1 cellular context compared by ENCODE assay signal in genomic region chr9:7799234-7799933, GRCh38.
TF ChIP-seq lines count a peak whose summit lies in the region.

Gene DMAC1 (minus strand): TSS chr9:7799778. CDS start chr9:7799734, 44 bp downstream.

TF ChIP-seq in GM12878, 131 proteins besides CTCF, POLR2A, EP300 and RAD21 (continued from another document):
- 0 out of 2 replicates have a peak, but pooled peaks have one; percentile 60 for TF ChIP-seq YY1 (IDR thresholded peaks at IDR 0.05; ENCODE audit: low read depth, low read length)
- TF ChIP-seq NKRF (conservative IDR thresholded peaks at IDR 0.05): peak; percentile 70
- TF ChIP-seq ZNF384 (IDR thresholded peaks at IDR 0.05; ENCODE audit: borderline replicate concordance, low read depth, low read length): peak; percentile 49; the same call in 1 of the 2 replicates
- 0 out of 2 replicates have a peak, but pooled peaks have one; percentile 62 for TF ChIP-seq NBN (IDR thresholded peaks at IDR 0.05)
- peak; percentile 81 for TF ChIP-seq POLR2AphosphoS5 (IDR thresholded peaks at IDR 0.05; ENCODE audit: low read length)
- TF ChIP-seq E2F8 (IDR thresholded peaks at IDR 0.05; ENCODE audit: low read depth, partially characterized antibody): no peak
- peak; percentile 74; the same call in 1 of the 2 replicates for TF ChIP-seq LARP7 (IDR thresholded peaks at IDR 0.05)
- TF ChIP-seq USF1 (IDR thresholded peaks at IDR 0.05; ENCODE audit: borderline replicate concordance, extremely low read length, insufficient read depth, low read depth, low read length): peak; percentile 82
- peak; percentile 32; the same call in 1 of the 2 replicates for TF ChIP-seq MTA2 (IDR thresholded peaks at IDR 0.05; ENCODE audit: low read depth)
- peak; percentile 98 for TF ChIP-seq E4F1 (IDR thresholded peaks at IDR 0.05; ENCODE audit: borderline replicate concordance, partially characterized antibody)
TF ChIP-seq in GM12878: peak in this region for 43.
